In genomic region chr19:41443813-41444455, GRCh38 we compare ENCODE assay signal across 1 cellular context.
TF ChIP-seq lines count a peak whose summit lies in the region.

No MANE protein-coding gene starts in this region.

TF ChIP-seq in A549, 52 proteins besides CTCF, POLR2A, EP300 and RAD21 (continued from another document):
- TF ChIP-seq HMGXB4 (CRISPR knock-in tag; IDR thresholded peaks at IDR 0.05; ENCODE audit: borderline replicate concordance) = no peak
- no peak for TF ChIP-seq USF2 (IDR thresholded peaks at IDR 0.05)
- no peak for TF ChIP-seq NR3C1 (IDR thresholded peaks at IDR 0.05)
- no peak for TF ChIP-seq POLR2AphosphoS2 (conservative IDR thresholded peaks at IDR 0.05; ENCODE audit: low read length)
- no peak for TF ChIP-seq BHLHE40 (IDR thresholded peaks at IDR 0.05; ENCODE audit: low read depth, low read length)
- TF ChIP-seq CBX2 (IDR thresholded peaks at IDR 0.05; ENCODE audit: borderline replicate concordance, low read depth) = no peak
- no peak for TF ChIP-seq TFCP2L1 (CRISPR knock-in tag; IDR thresholded peaks at IDR 0.05)
- no peak for TF ChIP-seq ELK1 (IDR thresholded peaks at IDR 0.05; ENCODE audit: low read depth, low read length)
- TF ChIP-seq FOXS1 (CRISPR knock-in tag; IDR thresholded peaks at IDR 0.05) = no peak
- no peak for TF ChIP-seq EHMT2 (IDR thresholded peaks at IDR 0.05; ENCODE audit: low read depth)
TF ChIP-seq in A549: peak in this region for 0.
